ENCODE assay signal across 12 cellular contexts in genomic region chr13:100234524-100235136, GRCh38.
DNase-seq lines count a peak whose midpoint lies in the region; ATAC-seq and TF ChIP-seq lines count a peak whose summit lies in the region.
"Had no signal": no experiment of that assay in that cellular context is flagged by ENCODE, and none has a peak within 500 bp of the region (broad histone marks: within the 10 kb centered on the region; RNA-seq: fewer than 3 reads in every experiment).

No MANE protein-coding gene starts in this region.

- CTCF ChIA-PET in WTC11 (lab: Charles Lee): interaction anchor here (0.6 to 1.3 kb wide), 6 partner anchors 245 to 759 kb away, joined by 4 to 10 read pairs (median 8); no protein-coding TSS in a partner anchor
- CTCF ChIA-PET in mammary epithelial cell (lab: Charles Lee; ENCODE audit: low non-redundant PET): no interaction called here

- H3K9me3 Mint-ChIP-seq in WTC11: no peaks in the 10 kb centered on the region
- H3K9me3 Mint-ChIP-seq: activated CD4-positive, alpha-beta memory T cell treated with anti-CD3 and anti-CD28 coated beads, Interleukin-2, amount 10 ng/mL, durations not matched to agents 7 days and 5 days; activated naive CD4-positive, alpha-beta T cell treated with anti-CD3 and anti-CD28 coated beads for 36 hours; memory B cell had no signal

- H3K4me1 ChIP-seq in iPS-20b (ENCODE audit: insufficient read depth, low read length) (peaks cover 31% of the 10 kb centered on the region), mammary epithelial cell (ENCODE audit: insufficient read depth, low read length) (peaks cover 9% of the 10 kb centered on the region)

- no peaks in the 10 kb centered on the region for H3K27me3 Mint-ChIP-seq in WTC11 (ENCODE audit: low read depth)
- H3K27me3 Mint-ChIP-seq: activated CD4-positive, alpha-beta memory T cell treated with anti-CD3 and anti-CD28 coated beads, Interleukin-2, amount 10 ng/mL, durations not matched to agents 7 days and 5 days; memory B cell had no signal

- H3K4me1 Mint-ChIP-seq in WTC11: peaks cover 39% of the 10 kb centered on the region

- H3K4me2 ChIP-seq in mammary epithelial cell (ENCODE audit: insufficient read depth, low read depth, low read length): no peak overlapping the region

- in situ Hi-C loops in mammary epithelial cell (cut with MboI; ENCODE audit: low sequenced_read_pairs in 2 of 2): loop anchor here (5.0 to 25.0 kb wide), 4 partner anchors 278 to 572 kb away; no protein-coding TSS in a partner anchor

- no peaks in the 10 kb centered on the region for H3K9me3 ChIP-seq in iPS-20b (ENCODE audit: insufficient read depth, low read depth, low read length)
- peaks cover 3% of the 10 kb centered on the region for H3K9me3 ChIP-seq in mammary epithelial cell (replicated peaks; ENCODE audit: insufficient read depth, low read length)

- H3K27me3 ChIP-seq in iPS-20b (ENCODE audit: insufficient read depth, low read length): no peaks in the 10 kb centered on the region
- H3K27me3 ChIP-seq in mammary epithelial cell (ENCODE audit: insufficient read depth, low read length): no peaks in the 10 kb centered on the region

- POLR2A ChIA-PET in WTC11 (lab: Charles Lee): no interaction called here

- dilution Hi-C loops in mammary epithelial cell (cut with HindIII; ENCODE audit: low sequenced_read_pairs): loop anchor here (5.0 kb wide), 1 partner anchor 302 kb away; no protein-coding TSS in a partner anchor

- H3K27ac ChIP-seq in iPS-20b (ENCODE audit: low read length): peak overlapping the region; percentile 92
- H3K27ac ChIP-seq in mammary epithelial cell (ENCODE audit: insufficient read depth, low read depth, low read length): no peak overlapping the region

- no TSS peak for BruUV-seq in mammary epithelial cell (replicated peaks; lab: Mats Ljungman, UMichigan)

- no peak overlapping the region for H2AFZ ChIP-seq in mammary epithelial cell (ENCODE audit: low read depth, low read length)

- DNase-seq in SIG-M5 treated with dmso at 0.1 percent for 504 hours (lab: John Stamatoyannopoulos, UW; ENCODE audit: unreplicated experiment) (peak; percentile 59), SIG-M5 (lab: John Stamatoyannopoulos, UW) (no peak), WTC11 (ENCODE audit: low spot score) (no peak), mammary epithelial cell (no peak), NCI-H524 treated with DMSO at 0.1 percent for 48 hours (lab: John Stamatoyannopoulos, UW) (no peak), NCI-H510A (lab: John Stamatoyannopoulos, UW) (no peak)
- DNase-seq: activated CD4-positive, alpha-beta memory T cell treated with anti-CD3 and anti-CD28 coated beads, Interleukin-2, amount 10 ng/mL, durations not matched to agents 7 days and 5 days; activated naive CD4-positive, alpha-beta T cell treated with anti-CD3 and anti-CD28 coated beads for 36 hours; NK-92 treated with Interleukin-12 subunit alpha and Interleukin-12 subunit beta, amount 100 ng/mL, for 24 hours had no signal

- WGBS in mammary epithelial cell (ENCODE audit: low coverage, missing lambda C conversion rate): 73% methylated on average over 4 of the region's 4 CpGs

- no peaks in the 10 kb centered on the region for H3K36me3 Mint-ChIP-seq in WTC11

- H3K36me3 ChIP-seq in iPS-20b (ENCODE audit: insufficient read depth, low read depth, low read length): peaks cover 8% of the 10 kb centered on the region; the same call in 1 of the 2 replicates
- no peaks in the 10 kb centered on the region for H3K36me3 ChIP-seq in mammary epithelial cell (ENCODE audit: insufficient read depth, low read length)

- no peak for TF ChIP-seq CTCF in WTC11 (IDR thresholded peaks at IDR 0.05)
- no peak for TF ChIP-seq CTCF in mammary epithelial cell (conservative IDR thresholded peaks at IDR 0.05 in 1 of 2, IDR thresholded peaks at IDR 0.05 in 1 of 2; ENCODE audit: extremely low read depth in 1 of 2, insufficient read depth in 1 of 2, low read depth in 1 of 2, low read length in 2 of 2)

- intact Hi-C loops in mammary epithelial cell (cut with micrococcal nuclease): loop anchor here (1.0 to 2.0 kb wide), 5 partner anchors 145 to 578 kb away; partner anchors contain the start of genes PCCA and ZIC2

- H3K9ac ChIP-seq in iPS-20b (ENCODE audit: low read depth, low read length): peak overlapping the region; percentile 10; the same call in 1 of the 2 replicates
- H3K9ac ChIP-seq in mammary epithelial cell (ENCODE audit: insufficient read depth, low read length): no peak overlapping the region

- H3K4me3 ChIP-seq in iPS-20b (ENCODE audit: low read length): no peak overlapping the region
- no peak overlapping the region for H3K4me3 ChIP-seq in mammary epithelial cell (replicated peaks in 1 of 3; ENCODE audit: insufficient read depth in 1 of 3, low read depth in 2 of 3, low read length in 3 of 3)

- ATAC-seq in WTC11 (no peak), HG02970 (IDR thresholded peaks at IDR 0.05; ENCODE audit: low FRiP score, unreplicated experiment) (no peak)

- H3K4me3 Mint-ChIP-seq in WTC11: no peak overlapping the region
- H3K4me3 Mint-ChIP-seq: activated CD4-positive, alpha-beta memory T cell treated with anti-CD3 and anti-CD28 coated beads, Interleukin-2, amount 10 ng/mL, durations not matched to agents 7 days and 5 days; activated naive CD4-positive, alpha-beta T cell treated with anti-CD3 and anti-CD28 coated beads for 36 hours had no signal

- H4K20me1 ChIP-seq in mammary epithelial cell (ENCODE audit: insufficient read depth, low read length): no peaks in the 10 kb centered on the region

- H3K27ac Mint-ChIP-seq in WTC11: peak overlapping the region; percentile 65; the same call in 1 of the 2 replicates
- H3K27ac Mint-ChIP-seq: activated CD4-positive, alpha-beta memory T cell treated with anti-CD3 and anti-CD28 coated beads, Interleukin-2, amount 10 ng/mL, durations not matched to agents 7 days and 5 days; activated naive CD4-positive, alpha-beta T cell treated with anti-CD3 and anti-CD28 coated beads for 36 hours; memory B cell had no signal

- no peaks in the 10 kb centered on the region for H3K79me2 ChIP-seq in mammary epithelial cell (ENCODE audit: insufficient read depth, low read length)

TF ChIP-seq in WTC11, 78 proteins besides CTCF, POLR2A, EP300 and RAD21 (continues in another document):
- TF ChIP-seq IRF1 (CRISPR knock-in tag; IDR thresholded peaks at IDR 0.05): no peak
- TF ChIP-seq ZBTB43 (CRISPR knock-in tag; IDR thresholded peaks at IDR 0.05): no peak
- no peak for TF ChIP-seq ATF1 (CRISPR knock-in tag; IDR thresholded peaks at IDR 0.05)
- no peak for TF ChIP-seq NR3C1 (CRISPR knock-in tag; conservative IDR thresholded peaks at IDR 0.05; ENCODE audit: low read depth)
- no peak for TF ChIP-seq ZSCAN18 (CRISPR knock-in tag; IDR thresholded peaks at IDR 0.05)
- no peak for TF ChIP-seq AFF4 (CRISPR knock-in tag; IDR thresholded peaks at IDR 0.05; ENCODE audit: borderline replicate concordance)
